In the genomic region with DNA sequence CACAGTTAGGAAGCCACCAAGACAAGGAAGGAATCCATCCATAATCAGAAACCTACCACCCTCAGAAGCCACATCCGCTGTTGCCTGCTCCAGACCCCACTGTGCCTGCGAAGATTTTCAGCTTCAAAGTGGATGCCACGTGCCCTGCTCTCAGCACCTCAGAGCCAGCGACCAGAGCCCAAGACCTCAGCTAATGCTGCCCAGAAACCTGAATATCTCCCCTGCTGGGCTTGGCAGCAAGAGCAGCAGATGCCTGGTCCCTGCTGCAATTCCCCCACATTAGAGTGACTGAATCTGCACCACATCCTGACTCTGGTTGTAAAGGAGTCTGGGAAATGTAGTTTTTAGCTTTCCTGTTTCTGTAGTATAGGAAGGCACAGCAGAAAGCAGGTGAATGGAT, we compare ENCODE assay signal across 13 cellular contexts. TPM values are rescaled to one million over a fixed set of nuclear protein-coding genes. Genes with fewer than 3 reads are reported as not detected.
A peak's percentile ranks its signal among the peaks of the same experiment; 100 is the strongest.
DNase-seq lines count a peak whose midpoint lies in the region; ATAC-seq and FAIRE-seq lines count a peak whose summit lies in the region.
"Had no signal": no experiment of that assay in that cellular context is flagged by ENCODE, and none has a peak within 500 bp of the region (broad histone marks: within the 10 kb centered on the region; RNA-seq: fewer than 3 reads in every experiment).

No MANE protein-coding gene starts in this region.

- no peaks in the 10 kb centered on the region for H3K4me1 ChIP-seq in Karpas-422 (ENCODE audit: low read length)
- H3K4me1 ChIP-seq in small intestine (ENCODE audit: control insufficient read depth in 2 of 2, insufficient read depth in 1 of 2, low read depth in 1 of 2, low read length in 1 of 2) = no peaks in the 10 kb centered on the region
- H3K4me1 ChIP-seq: lower lobe of right lung had no signal

- POLR2A ChIA-PET in activated CD4-positive, alpha-beta T cell treated with anti-CD3 and anti-CD28 coated beads for 36 hours (lab: Charles Lee) = no interaction called here
- POLR2A ChIA-PET in naive thymus-derived CD8-positive, alpha-beta T cell (lab: Charles Lee) = no interaction called here

- no peak overlapping the region for H2AFZ ChIP-seq in Karpas-422 (ENCODE audit: low read length)

- H3K4me3 ChIP-seq in Karpas-422 (ENCODE audit: low read length) = no peak overlapping the region
- no peak overlapping the region for H3K4me3 ChIP-seq in small intestine (ENCODE audit: low read depth in 1 of 2, low read length in 2 of 2)
- H3K4me3 ChIP-seq: lower lobe of right lung, SK-N-MC, thoracic aorta had no signal

- H3K9me3 Mint-ChIP-seq in activated CD4-positive, alpha-beta T cell treated with anti-CD3 and anti-CD28 coated beads for 36 hours (ENCODE audit: low read depth) = no peaks in the 10 kb centered on the region
- H3K9me3 Mint-ChIP-seq in activated naive CD8-positive, alpha-beta T cell treated with anti-CD3 and anti-CD28 coated beads for 36 hours = no peaks in the 10 kb centered on the region
- no peaks in the 10 kb centered on the region for H3K9me3 Mint-ChIP-seq in naive thymus-derived CD8-positive, alpha-beta T cell

- no peaks in the 10 kb centered on the region for H3K27me3 ChIP-seq in Karpas-422 (ENCODE audit: low read length)
- H3K27me3 ChIP-seq in small intestine (ENCODE audit: control insufficient read depth in 2 of 2, insufficient read depth in 2 of 2, low read length in 2 of 2) = no peaks in the 10 kb centered on the region

- ATAC-seq in activated CD4-positive, alpha-beta T cell treated with anti-CD3 and anti-CD28 coated beads for 36 hours = peak; percentile 70
- ATAC-seq in naive thymus-derived CD8-positive, alpha-beta T cell = peak; percentile 73
- no peak for ATAC-seq in HG03280 (IDR thresholded peaks at IDR 0.05; ENCODE audit: unreplicated experiment)
- ATAC-seq: lower lobe of right lung had no signal

- H3K27ac ChIP-seq in Karpas-422 (ENCODE audit: low read length) (no peak overlapping the region), small intestine (ENCODE audit: low read depth in 1 of 2, low read length in 1 of 2) (no peak overlapping the region)
- H3K27ac ChIP-seq: lower lobe of right lung, SK-N-MC, thoracic aorta had no signal

- no peaks in the 10 kb centered on the region for H3K79me2 ChIP-seq in Karpas-422 (ENCODE audit: low read length)

- H3K36me3 ChIP-seq in Karpas-422 (ENCODE audit: insufficient read depth, low read length) (no peaks in the 10 kb centered on the region), small intestine (ENCODE audit: control insufficient read depth in 2 of 2, insufficient read depth in 2 of 2, low read length in 2 of 2) (no peaks in the 10 kb centered on the region)
- H3K36me3 ChIP-seq: lower lobe of right lung, thoracic aorta had no signal

- H4K20me1 ChIP-seq in Karpas-422 (ENCODE audit: insufficient read depth, low read depth, low read length) = no peaks in the 10 kb centered on the region

- H3K36me3 Mint-ChIP-seq in activated CD4-positive, alpha-beta T cell treated with anti-CD3 and anti-CD28 coated beads for 36 hours (ENCODE audit: low read depth) = no peaks in the 10 kb centered on the region
- no peaks in the 10 kb centered on the region for H3K36me3 Mint-ChIP-seq in activated naive CD8-positive, alpha-beta T cell treated with anti-CD3 and anti-CD28 coated beads for 36 hours
- H3K36me3 Mint-ChIP-seq in naive thymus-derived CD8-positive, alpha-beta T cell = no peaks in the 10 kb centered on the region

- CTCF ChIA-PET in activated CD4-positive, alpha-beta T cell treated with anti-CD3 and anti-CD28 coated beads for 36 hours (lab: Charles Lee) = interaction anchor here (0.6 to 7.7 kb wide), 17 partner anchors 9 to 738 kb away, joined by 3 to 56 read pairs (median 4); no protein-coding TSS in a partner anchor

- H3K27ac Mint-ChIP-seq in activated CD4-positive, alpha-beta T cell treated with anti-CD3 and anti-CD28 coated beads for 36 hours = no peak overlapping the region
- H3K27ac Mint-ChIP-seq in activated naive CD8-positive, alpha-beta T cell treated with anti-CD3 and anti-CD28 coated beads for 36 hours = no peak overlapping the region
- peak overlapping the region in 3 of 10 donors; percentile 40 to 73 (median 40) for H3K27ac Mint-ChIP-seq in naive thymus-derived CD8-positive, alpha-beta T cell

- intact Hi-C loops in activated CD4-positive, alpha-beta T cell treated with anti-CD3 and anti-CD28 coated beads for 36 hours (cut with DNase I, micrococcal nuclease) = loop anchor here (1.0 to 10.0 kb wide), 4 partner anchors 165 to 736 kb away; no protein-coding TSS in a partner anchor

- no peak overlapping the region for H3K4me3 Mint-ChIP-seq in activated CD4-positive, alpha-beta T cell treated with anti-CD3 and anti-CD28 coated beads for 36 hours
- H3K4me3 Mint-ChIP-seq in activated naive CD8-positive, alpha-beta T cell treated with anti-CD3 and anti-CD28 coated beads for 36 hours = no peak overlapping the region
- peak overlapping the region; percentile 19 to 75 (median 50) for H3K4me3 Mint-ChIP-seq in naive thymus-derived CD8-positive, alpha-beta T cell

- H3K4me2 ChIP-seq in Karpas-422 (ENCODE audit: low read depth, low read length, poor library complexity, severe bottlenecking) = no peak overlapping the region

- peaks cover 22% of the 10 kb centered on the region for H3K4me1 Mint-ChIP-seq in activated CD4-positive, alpha-beta T cell treated with anti-CD3 and anti-CD28 coated beads for 36 hours
- peaks cover 20% of the 10 kb centered on the region for H3K4me1 Mint-ChIP-seq in activated naive CD8-positive, alpha-beta T cell treated with anti-CD3 and anti-CD28 coated beads for 36 hours
- peaks cover 7 to 29% (median 25%) of the 10 kb centered on the region in 4 donors for H3K4me1 Mint-ChIP-seq in naive thymus-derived CD8-positive, alpha-beta T cell

- DNase-seq in activated CD4-positive, alpha-beta T cell treated with anti-CD3 and anti-CD28 coated beads for 36 hours = peak; percentile 18
- no peak for DNase-seq in activated CD4-positive, alpha-beta T cell treated with anti-CD3 and anti-CD28 coated beads, Interleukin-2, amount 50 U/mL, for 4 hours
- peak; percentile 74 for DNase-seq in NCI-H146 (lab: John Stamatoyannopoulos, UW)
- DNase-seq in activated naive CD8-positive, alpha-beta T cell treated with anti-CD3 and anti-CD28 coated beads for 36 hours = peak; percentile 21
- peak in 5 of 10 donors; percentile 32 to 65 (median 59) for DNase-seq in naive thymus-derived CD8-positive, alpha-beta T cell
- DNase-seq in Karpas-422 = no peak
- no peak for DNase-seq in small intestine
- DNase-seq: lower lobe of right lung, NCI-H2107 had no signal

- H3K9ac ChIP-seq in Karpas-422 (ENCODE audit: low read length) = no peak overlapping the region

- 78 to 91% (median 80%) methylated on average over 4 of the region's 4 CpGs for WGBS in small intestine, 3 donors

- H3K9me2 ChIP-seq in Karpas-422 (replicated peaks; ENCODE audit: insufficient read depth, low read length) = no peaks in the 10 kb centered on the region

- no peak for FAIRE-seq in small intestine (lab: Jason Lieb, UNC)
- FAIRE-seq: frontal cortex had no signal

- no peaks in the 10 kb centered on the region for H3K9me3 ChIP-seq in Karpas-422 (ENCODE audit: low read length)
- no peaks in the 10 kb centered on the region for H3K9me3 ChIP-seq in small intestine (ENCODE audit: control insufficient read depth, low read depth)
- H3K9me3 ChIP-seq: lower lobe of right lung, thoracic aorta had no signal

- H3K27me3 Mint-ChIP-seq in activated CD4-positive, alpha-beta T cell treated with anti-CD3 and anti-CD28 coated beads for 36 hours = peaks cover 22% of the 10 kb centered on the region
- peaks cover 11% of the 10 kb centered on the region for H3K27me3 Mint-ChIP-seq in activated naive CD8-positive, alpha-beta T cell treated with anti-CD3 and anti-CD28 coated beads for 36 hours
- peaks cover 9 to 22% (median 16%) of the 10 kb centered on the region in 5 donors for H3K27me3 Mint-ChIP-seq in naive thymus-derived CD8-positive, alpha-beta T cell

RNA-seq across cellular contexts. Expression of gene ULBP3, which starts 10.7 kb away (rescaled TPM):
- total RNA-seq in activated CD4-positive, alpha-beta T cell treated with anti-CD3 and anti-CD28 coated beads for 36 hours = under 1 TPM; 0.46 to 0.77 TPM
- total RNA-seq in activated naive CD8-positive, alpha-beta T cell treated with anti-CD3 and anti-CD28 coated beads for 36 hours = 1 to 10 TPM in 1 of 2 experiments, under 1 TPM in 1; 0.68 to 1.1 TPM
- total RNA-seq in naive thymus-derived CD8-positive, alpha-beta T cell = under 1 TPM in 1 of 2 experiments, not detected in 1; 0.93 TPM
- polyA plus RNA-seq in naive thymus-derived CD8-positive, alpha-beta T cell = 1 to 10 TPM in 1 of 3 donors, under 1 TPM in 1, not detected in 1; 0.40 to 1.3 TPM
- total RNA-seq in Karpas-422 (2014; rRNA removed; shearing (Covaris generic); ENCODE audit: low replicate concordance) = 1.7 and 3.5 TPM in 2 replicates
- 1 to 10 TPM in 1 of 3 donors, not detected in 2; 2.2 TPM for polyA plus RNA-seq in small intestine

RNA-seq across cellular contexts. Expression of gene RAET1L, which starts 54.3 kb away (rescaled TPM):
- total RNA-seq in activated CD4-positive, alpha-beta T cell treated with anti-CD3 and anti-CD28 coated beads for 36 hours = not detected
- not detected for total RNA-seq in activated naive CD8-positive, alpha-beta T cell treated with anti-CD3 and anti-CD28 coated beads for 36 hours
- not detected for total RNA-seq in naive thymus-derived CD8-positive, alpha-beta T cell
- polyA plus RNA-seq in naive thymus-derived CD8-positive, alpha-beta T cell = not detected
- total RNA-seq in Karpas-422 (2014; rRNA removed; shearing (Covaris generic); ENCODE audit: low replicate concordance) = not detected in 2 replicates
- not detected for polyA plus RNA-seq in small intestine
- total RNA-seq: frontal cortex, lower lobe of right lung, thoracic aorta had no signal

Comparison
In these comparisons a context has a peak if more than half of its experiments do, and no peak if none do; other contexts are left out.
1. DNase-seq: peak in activated CD4-positive, alpha-beta T cell treated with anti-CD3 and anti-CD28 coated beads for 36 hours (single experiment), NCI-H146 (single experiment) and activated naive CD8-positive, alpha-beta T cell treated with anti-CD3 and anti-CD28 coated beads for 36 hours (single experiment); none in activated CD4-positive, alpha-beta T cell treated with anti-CD3 and anti-CD28 coated beads, Interleukin-2, amount 50 U/mL, for 4 hours (0 of 2), Karpas-422 (single experiment) and small intestine (single experiment).
2. H3K4me3 Mint-ChIP-seq: peak in naive thymus-derived CD8-positive, alpha-beta T cell (10 of 10); none in activated CD4-positive, alpha-beta T cell treated with anti-CD3 and anti-CD28 coated beads for 36 hours (single experiment) and activated naive CD8-positive, alpha-beta T cell treated with anti-CD3 and anti-CD28 coated beads for 36 hours (single experiment).